10 cellular contexts compared by ENCODE assay signal in genomic region chr2:10405441-10405840, GRCh38. TPM values are rescaled to one million over a fixed set of nuclear protein-coding genes. Genes with fewer than 3 reads are reported as not detected.
DNase-seq lines count a peak whose midpoint lies in the region; ATAC-seq, FAIRE-seq and TF ChIP-seq lines count a peak whose summit lies in the region.
"Had no signal": no experiment of that assay in that cellular context is flagged by ENCODE, and none has a peak within 500 bp of the region (broad histone marks: within the 10 kb centered on the region; RNA-seq: fewer than 3 reads in every experiment).

No MANE protein-coding gene starts in this region.

- H3K27ac ChIP-seq in layer of hippocampus (ENCODE audit: low read depth, low read length) (peak overlapping the region; percentile 12), upper lobe of left lung (peak overlapping the region; percentile 83 to 90 (median 87))
- H3K27ac ChIP-seq: 22Rv1 had no signal

- ATAC-seq in upper lobe of left lung (ENCODE audit: low FRiP score in 2 of 2): peak in 1 of 2 donors; percentile 27
- no peak for ATAC-seq in GM18867 (IDR thresholded peaks at IDR 0.05; ENCODE audit: unreplicated experiment)
- ATAC-seq in HG02763 (IDR thresholded peaks at IDR 0.05; ENCODE audit: unreplicated experiment): no peak
- ATAC-seq: activated CD8-positive, alpha-beta T cell treated with anti-CD3 and anti-CD28 coated beads for 36 hours had no signal

- FAIRE-seq in bronchial epithelial cell (lab: Jason Lieb, UNC): no peak

- no peaks in the 10 kb centered on the region for H3K9me3 ChIP-seq in upper lobe of left lung

- TF ChIP-seq CTCF in bronchial epithelial cell (IDR thresholded peaks at IDR 0.05; ENCODE audit: insufficient read depth, low read length, severe bottlenecking) (no peak), upper lobe of left lung (IDR thresholded peaks at IDR 0.05) (no peak)

- no peak for TF ChIP-seq POLR2A in upper lobe of left lung (IDR thresholded peaks at IDR 0.05)

- H3K36me3 ChIP-seq in bronchial epithelial cell (ENCODE audit: control insufficient read depth, insufficient read depth, low read length) (peaks cover 1% of the 10 kb centered on the region), upper lobe of left lung (peaks cover 0 to 7% (median 0%) of the 10 kb centered on the region in 4 donors)

- H3K4me1 ChIP-seq in upper lobe of left lung: peaks cover 76 to 87% (median 84%) of the 10 kb centered on the region in 4 donors

- WGBS in upper lobe of left lung, 2 donors: 40 to 67% methylated on average over 3 to 7 of the region's 13 CpGs

- DNase-seq in NCI-H1105 treated with DMSO at 0.1 percent for 48 hours (lab: John Stamatoyannopoulos, UW) (peak; percentile 29), NCI-H1105 (lab: John Stamatoyannopoulos, UW) (no peak), bronchial epithelial cell (ENCODE audit: low read depth) (peak; percentile 99), upper lobe of left lung (peak in 1 of 2 donors; percentile 69), NCI-H748 treated with DMSO at 0.1 percent for 48 hours (lab: John Stamatoyannopoulos, UW) (no peak)
- DNase-seq: activated CD8-positive, alpha-beta T cell treated with anti-CD3 and anti-CD28 coated beads for 36 hours had no signal

- no peaks in the 10 kb centered on the region for H3K27me3 ChIP-seq in bronchial epithelial cell (ENCODE audit: control insufficient read depth, insufficient read depth, low read length)
- no peaks in the 10 kb centered on the region for H3K27me3 ChIP-seq in layer of hippocampus (ENCODE audit: control insufficient read depth, insufficient read depth, low read length)
- no peaks in the 10 kb centered on the region for H3K27me3 ChIP-seq in upper lobe of left lung

- peak in 1 of 4 donors; percentile 78 for TF ChIP-seq EP300 in upper lobe of left lung (IDR thresholded peaks at IDR 0.05)

- no peak overlapping the region for H3K4me3 ChIP-seq in bronchial epithelial cell (ENCODE audit: low read depth, low read length)
- H3K4me3 ChIP-seq in upper lobe of left lung: peak overlapping the region in 1 of 4 donors; percentile 2

RNA-seq across cellular contexts. Expression of gene ODC1, which starts 42.7 kb away (rescaled TPM):
- total RNA-seq in bronchial epithelial cell: 319 and 715 TPM in 2 replicates
- 100 to 1,000 TPM in 1 of 6 donors, 10 to 100 TPM in 4, 1 to 10 TPM in 1; 3.1 to 223 (median 46.0) TPM for total RNA-seq in upper lobe of left lung

Comparison
In these comparisons a context has a peak if more than half of its experiments do, and no peak if none do; other contexts are left out.
1. DNase-seq: peak in NCI-H1105 treated with DMSO at 0.1 percent for 48 hours (single experiment) and bronchial epithelial cell (single experiment); none in NCI-H1105 (single experiment) and NCI-H748 treated with DMSO at 0.1 percent for 48 hours (single experiment).